Comparison of ENCODE assay signal across 19 cellular contexts in the genomic region with DNA sequence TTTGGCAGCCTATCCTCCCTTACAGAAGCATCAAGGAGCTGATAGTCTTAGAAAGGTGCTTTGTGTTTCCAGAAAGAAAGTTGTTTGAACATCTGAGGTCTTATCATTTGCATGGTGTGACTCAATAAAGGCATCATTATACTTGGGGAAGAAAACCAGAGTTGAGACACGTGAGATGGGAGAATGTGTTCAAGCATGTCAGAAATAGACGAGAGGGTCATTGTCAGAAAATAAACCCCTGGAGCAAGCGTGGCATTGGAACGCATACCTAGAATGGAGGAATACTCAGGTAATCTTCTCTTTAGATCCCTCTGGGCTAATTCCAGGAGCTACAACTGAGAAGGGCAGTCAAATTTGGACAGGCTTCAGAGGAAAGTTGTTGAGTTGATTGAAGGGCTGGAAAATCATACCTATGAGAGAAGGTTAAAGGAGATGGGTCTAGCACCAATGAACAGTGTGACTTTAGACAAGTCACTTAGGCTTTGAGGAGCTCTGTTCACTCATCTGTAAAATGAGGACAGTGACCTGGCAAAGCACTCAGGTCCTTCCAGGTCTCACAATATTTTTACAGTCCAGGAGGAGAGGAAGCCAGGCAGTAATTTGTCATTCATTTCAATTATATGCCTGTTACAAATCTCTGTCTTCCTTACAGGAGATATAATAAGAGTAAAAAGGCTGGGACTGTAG.
DNase-seq lines count a peak whose midpoint lies in the region; ATAC-seq, FAIRE-seq and TF ChIP-seq lines count a peak whose summit lies in the region.
"Had no signal": no experiment of that assay in that cellular context is flagged by ENCODE, and none has a peak within 500 bp of the region (broad histone marks: within the 10 kb centered on the region; RNA-seq: fewer than 3 reads in every experiment).

No MANE protein-coding gene starts in this region.

- no peaks in the 10 kb centered on the region for H3K27me3 Mint-ChIP-seq in progenitor cell of endocrine pancreas
- H3K27me3 Mint-ChIP-seq: CD8-positive, alpha-beta memory T cell had no signal

- POLR2A ChIA-PET in SK-N-SH (lab: Yijun Ruan, JAX): no interaction called here

- H2AFZ ChIP-seq in SK-N-SH (ENCODE audit: low read depth): no peak overlapping the region
- H2AFZ ChIP-seq: GM23248 had no signal

- TF ChIP-seq POLR2A in gastrocnemius medialis (IDR thresholded peaks at IDR 0.05): no peak

- H4K20me1 ChIP-seq in SK-N-SH (ENCODE audit: insufficient read depth): no peaks in the 10 kb centered on the region

- no peak overlapping the region for H3K4me3 Mint-ChIP-seq in progenitor cell of endocrine pancreas (ENCODE audit: low read depth)
- H3K4me3 Mint-ChIP-seq: CD4-positive, CD25-positive, alpha-beta regulatory T cell; CD8-positive, alpha-beta memory T cell had no signal

- H3K79me2 ChIP-seq in SK-N-SH (ENCODE audit: insufficient read depth): no peaks in the 10 kb centered on the region

- no peaks in the 10 kb centered on the region for H3K36me3 Mint-ChIP-seq in progenitor cell of endocrine pancreas (ENCODE audit: insufficient read depth)
- H3K36me3 Mint-ChIP-seq: CD4-positive, CD25-positive, alpha-beta regulatory T cell; CD8-positive, alpha-beta memory T cell had no signal

- in situ Hi-C loops in gastrocnemius medialis (cut with MboI; ENCODE audit: low sequenced_read_pairs in 4 of 4): no loop called here

- no peaks in the 10 kb centered on the region for H3K9me3 ChIP-seq in gastrocnemius medialis
- H3K9me3 ChIP-seq in SK-N-SH: no peaks in the 10 kb centered on the region

- H3K9me3 Mint-ChIP-seq in progenitor cell of endocrine pancreas (ENCODE audit: low read depth): peaks cover 16% of the 10 kb centered on the region

- WGBS in SK-N-SH (ENCODE audit: low lambda C conversion rate): 79% methylated on average over 4 of the region's 4 CpGs

- H3K4me1 ChIP-seq in gastrocnemius medialis (peaks cover 30 to 33% of the 10 kb centered on the region in 2 donors), SK-N-SH (ENCODE audit: control insufficient read depth in 1 of 2, insufficient read depth in 2 of 2, low read depth in 1 of 2, low read length in 1 of 2) (peaks cover 0 to 6% of the 10 kb centered on the region in 2 experiments; a peak in 2 of 4 replicates)
- H3K4me1 ChIP-seq: BE2C, HAP-1 had no signal

- H3K9ac ChIP-seq in SK-N-SH: no peak overlapping the region
- H3K9ac ChIP-seq: GM23248 had no signal

- H3K4me1 Mint-ChIP-seq in progenitor cell of endocrine pancreas (ENCODE audit: low read depth): peaks cover 2% of the 10 kb centered on the region
- H3K4me1 Mint-ChIP-seq: CD4-positive, CD25-positive, alpha-beta regulatory T cell; CD8-positive, alpha-beta memory T cell had no signal

- TF ChIP-seq RAD21 in SK-N-SH (IDR thresholded peaks at IDR 0.05; ENCODE audit: low read length): no peak

- H3K36me3 ChIP-seq in bronchial epithelial cell (ENCODE audit: control insufficient read depth, insufficient read depth, low read length) (no peaks in the 10 kb centered on the region), gastrocnemius medialis (no peaks in the 10 kb centered on the region), SK-N-SH (replicated peaks in 1 of 2; ENCODE audit: control insufficient read depth in 1 of 2, insufficient read depth in 2 of 2, low read length in 1 of 2) (no peaks in the 10 kb centered on the region)
- H3K36me3 ChIP-seq: BE2C, HAP-1 had no signal

- peak overlapping the region; percentile 29 for H3K27ac Mint-ChIP-seq in progenitor cell of endocrine pancreas
- H3K27ac Mint-ChIP-seq: CD4-positive, CD25-positive, alpha-beta regulatory T cell; CD8-positive, alpha-beta memory T cell had no signal

- TF ChIP-seq CTCF in bronchial epithelial cell (IDR thresholded peaks at IDR 0.05; ENCODE audit: insufficient read depth, low read length, severe bottlenecking) (no peak), epithelial cell of esophagus (IDR thresholded peaks at IDR 0.05; ENCODE audit: insufficient read depth, low read depth, low read length, missing control alignments) (no peak), progenitor cell of endocrine pancreas (IDR thresholded peaks at IDR 0.05; ENCODE audit: unreplicated experiment) (no peak), gastrocnemius medialis (IDR thresholded peaks at IDR 0.05 in 4 of 5, conservative IDR thresholded peaks at IDR 0.05 in 1 of 5) (no peak), SK-N-SH (IDR thresholded peaks at IDR 0.05) (no peak)

- intact Hi-C loops in gastrocnemius medialis (cut with DNase I; ENCODE audit: low total_unique reads): no loop called here

- H3K27me3 ChIP-seq in bronchial epithelial cell (ENCODE audit: control insufficient read depth, insufficient read depth, low read length) (no peaks in the 10 kb centered on the region), gastrocnemius medialis (no peaks in the 10 kb centered on the region), SK-N-SH (ENCODE audit: insufficient read depth) (no peaks in the 10 kb centered on the region)
- H3K27me3 ChIP-seq: BE2C had no signal

- no peaks in the 10 kb centered on the region for H3K9me2 ChIP-seq in SK-N-SH

- no peak overlapping the region for H3K4me3 ChIP-seq in bronchial epithelial cell (ENCODE audit: low read depth, low read length)
- H3K4me3 ChIP-seq in epithelial cell of esophagus (ENCODE audit: low read length): no peak overlapping the region
- H3K4me3 ChIP-seq in gastrocnemius medialis: no peak overlapping the region
- no peak overlapping the region for H3K4me3 ChIP-seq in SK-N-SH (ENCODE audit: low read depth in 2 of 2, low read length in 1 of 2)
- H3K4me3 ChIP-seq: GM12878, GM23248, HAP-1 had no signal

- no peak overlapping the region for H3K4me2 ChIP-seq in SK-N-SH

- CTCF ChIA-PET in SK-N-SH (lab: Yijun Ruan, JAX): no interaction called here

- no peaks in the 10 kb centered on the region for H3F3A ChIP-seq in SK-N-SH (replicated peaks; ENCODE audit: insufficient read depth)

- ATAC-seq in gastrocnemius medialis: peak; percentile 38 to 49
- ATAC-seq: GM12878 had no signal

- no peak for FAIRE-seq in bronchial epithelial cell (lab: Jason Lieb, UNC)
- FAIRE-seq: GM12878 had no signal

- DNase-seq in bronchial epithelial cell (ENCODE audit: low read depth): peak; percentile 79
- peak; percentile 66 for DNase-seq in epithelial cell of esophagus (ENCODE audit: low read depth)
- DNase-seq in progenitor cell of endocrine pancreas (ENCODE audit: low spot score, unreplicated experiment): no peak
- no peak for DNase-seq in gastrocnemius medialis
- no peak for DNase-seq in SK-N-SH
- DNase-seq in NCI-H1436 treated with DMSO at 0.1 percent for 48 hours (lab: John Stamatoyannopoulos, UW): no peak
- no peak for DNase-seq in NCI-H345 treated with DMSO at 0.1 percent for 48 hours (lab: John Stamatoyannopoulos, UW; ENCODE audit: unreplicated experiment)
- DNase-seq: BE2C; C1 segment of cervical spinal cord; CD4-positive, CD25-positive, alpha-beta regulatory T cell; CD8-positive, alpha-beta memory T cell; COR-L47; DMS 273 treated with DMSO at 0.1 percent for 48 hours; DMS53; DND-41; EL; GM23248 had no signal

- H3K27ac ChIP-seq in gastrocnemius medialis (peak overlapping the region; percentile 33 to 72 (median 50)), SK-N-SH (ENCODE audit: low read depth in 2 of 2, low read length in 1 of 2) (no peak overlapping the region)
- H3K27ac ChIP-seq: GM23248 had no signal

- no peak for TF ChIP-seq EP300 in SK-N-SH (IDR thresholded peaks at IDR 0.05; ENCODE audit: borderline replicate concordance in 1 of 2, low read depth in 1 of 2, low read length in 1 of 2)

TF ChIP-seq in SK-N-SH, 30 proteins besides CTCF, POLR2A, EP300 and RAD21 (continues in another document):
- no peak for TF ChIP-seq TEAD4 (IDR thresholded peaks at IDR 0.05; ENCODE audit: borderline replicate concordance, insufficient read depth)
- TF ChIP-seq SIN3A (IDR thresholded peaks at IDR 0.05; ENCODE audit: borderline replicate concordance, low read depth, low read length): no peak
- TF ChIP-seq YY1 (IDR thresholded peaks at IDR 0.05; ENCODE audit: low read depth): no peak
- TF ChIP-seq RFX5 (IDR thresholded peaks at IDR 0.05; ENCODE audit: low read length): no peak
- no peak for TF ChIP-seq EZH2phosphoT487 (IDR thresholded peaks at IDR 0.05; ENCODE audit: borderline replicate concordance, low read depth)
- TF ChIP-seq, protein P1, sequence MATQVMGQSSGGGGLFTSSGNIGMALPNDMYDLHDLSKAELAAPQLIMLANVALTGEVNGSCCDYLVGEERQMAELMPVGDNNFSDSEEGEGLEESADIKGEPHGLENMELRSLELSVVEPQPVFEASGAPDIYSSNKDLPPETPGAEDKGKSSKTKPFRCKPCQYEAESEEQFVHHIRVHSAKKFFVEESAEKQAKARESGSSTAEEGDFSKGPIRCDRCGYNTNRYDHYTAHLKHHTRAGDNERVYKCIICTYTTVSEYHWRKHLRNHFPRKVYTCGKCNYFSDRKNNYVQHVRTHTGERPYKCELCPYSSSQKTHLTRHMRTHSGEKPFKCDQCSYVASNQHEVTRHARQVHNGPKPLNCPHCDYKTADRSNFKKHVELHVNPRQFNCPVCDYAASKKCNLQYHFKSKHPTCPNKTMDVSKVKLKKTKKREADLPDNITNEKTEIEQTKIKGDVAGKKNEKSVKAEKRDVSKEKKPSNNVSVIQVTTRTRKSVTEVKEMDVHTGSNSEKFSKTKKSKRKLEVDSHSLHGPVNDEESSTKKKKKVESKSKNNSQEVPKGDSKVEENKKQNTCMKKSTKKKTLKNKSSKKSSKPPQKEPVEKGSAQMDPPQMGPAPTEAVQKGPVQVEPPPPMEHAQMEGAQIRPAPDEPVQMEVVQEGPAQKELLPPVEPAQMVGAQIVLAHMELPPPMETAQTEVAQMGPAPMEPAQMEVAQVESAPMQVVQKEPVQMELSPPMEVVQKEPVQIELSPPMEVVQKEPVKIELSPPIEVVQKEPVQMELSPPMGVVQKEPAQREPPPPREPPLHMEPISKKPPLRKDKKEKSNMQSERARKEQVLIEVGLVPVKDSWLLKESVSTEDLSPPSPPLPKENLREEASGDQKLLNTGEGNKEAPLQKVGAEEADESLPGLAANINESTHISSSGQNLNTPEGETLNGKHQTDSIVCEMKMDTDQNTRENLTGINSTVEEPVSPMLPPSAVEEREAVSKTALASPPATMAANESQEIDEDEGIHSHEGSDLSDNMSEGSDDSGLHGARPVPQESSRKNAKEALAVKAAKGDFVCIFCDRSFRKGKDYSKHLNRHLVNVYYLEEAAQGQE (IDR thresholded peaks at IDR 0.05; ENCODE audit: low read depth, low read length): no peak
- TF ChIP-seq, protein P2, sequence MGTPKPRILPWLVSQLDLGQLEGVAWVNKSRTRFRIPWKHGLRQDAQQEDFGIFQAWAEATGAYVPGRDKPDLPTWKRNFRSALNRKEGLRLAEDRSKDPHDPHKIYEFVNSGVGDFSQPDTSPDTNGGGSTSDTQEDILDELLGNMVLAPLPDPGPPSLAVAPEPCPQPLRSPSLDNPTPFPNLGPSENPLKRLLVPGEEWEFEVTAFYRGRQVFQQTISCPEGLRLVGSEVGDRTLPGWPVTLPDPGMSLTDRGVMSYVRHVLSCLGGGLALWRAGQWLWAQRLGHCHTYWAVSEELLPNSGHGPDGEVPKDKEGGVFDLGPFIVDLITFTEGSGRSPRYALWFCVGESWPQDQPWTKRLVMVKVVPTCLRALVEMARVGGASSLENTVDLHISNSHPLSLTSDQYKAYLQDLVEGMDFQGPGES (IDR thresholded peaks at IDR 0.05; ENCODE audit: low read depth, low read length): no peak

Comparison
In these comparisons a context has a peak if more than half of its experiments do, and no peak if none do; other contexts are left out.
1. DNase-seq: peak in bronchial epithelial cell (single experiment) and epithelial cell of esophagus (single experiment); none in progenitor cell of endocrine pancreas (single experiment), gastrocnemius medialis (0 of 2), SK-N-SH (single experiment), NCI-H1436 treated with DMSO at 0.1 percent for 48 hours (single experiment) and NCI-H345 treated with DMSO at 0.1 percent for 48 hours (single experiment).
2. H3K27ac ChIP-seq: peak in gastrocnemius medialis (4 of 4); none in SK-N-SH (0 of 2).